8 cellular contexts compared by ENCODE assay signal in the genomic region with DNA sequence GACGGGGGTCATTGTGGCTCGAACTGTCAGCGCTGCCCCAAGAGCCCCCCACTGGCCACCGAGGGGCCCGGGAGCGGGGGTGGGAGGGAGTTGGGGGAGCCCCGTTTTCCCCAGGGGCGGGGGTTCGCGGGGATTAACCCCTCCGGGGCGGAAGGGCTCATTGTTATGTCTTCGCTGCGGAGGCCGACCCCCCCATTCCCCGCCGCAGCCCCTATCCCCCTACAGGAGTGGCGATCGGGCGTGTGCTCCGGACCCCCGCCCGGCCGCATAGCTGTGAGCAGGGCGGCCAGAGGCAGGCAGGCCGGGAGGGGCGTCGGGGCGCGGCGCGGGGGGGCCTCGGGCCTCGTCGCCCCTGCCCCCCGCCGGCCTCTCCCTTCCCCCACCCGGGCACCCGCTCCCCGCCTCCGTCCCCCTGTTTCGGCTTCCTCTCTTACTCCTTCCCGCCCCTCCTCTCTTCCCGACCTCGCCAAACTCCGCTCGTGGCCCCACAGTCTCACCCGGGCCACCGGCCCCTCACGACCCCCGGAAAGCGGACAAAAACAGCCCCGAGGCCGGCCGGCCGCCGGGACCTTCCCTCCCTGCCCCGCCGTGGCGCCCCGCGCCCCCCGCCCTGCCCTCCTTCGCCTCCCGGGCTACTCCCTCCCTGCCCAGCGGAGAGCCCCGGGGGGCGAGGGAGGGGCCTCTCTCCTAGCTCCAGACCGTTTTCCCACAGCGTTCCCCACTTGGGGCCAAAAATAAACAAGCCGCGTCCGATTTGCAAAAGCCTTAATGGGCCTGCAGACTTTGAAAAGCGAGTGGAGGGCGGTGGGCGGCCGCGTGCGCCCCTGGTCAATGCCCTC. TPM values are rescaled to one million over a fixed set of nuclear protein-coding genes. Genes with fewer than 3 reads are reported as not detected.
DNase-seq lines count a peak whose midpoint lies in the region; ATAC-seq and TF ChIP-seq lines count a peak whose summit lies in the region.

No MANE protein-coding gene starts in this region.

- H3K4me1 Mint-ChIP-seq in T-helper 1 cell treated with Interleukin-12 subunit alpha and Interleukin-12 subunit beta and Interleukin-4 antibody, amounts not matched to agents 30 μg/mL and 1 μg/mL, for 36 hours (ENCODE audit: low read depth): peaks cover 41% of the 10 kb centered on the region
- H3K4me1 Mint-ChIP-seq in stimulated activated naive CD8-positive, alpha-beta T cell treated with anti-CD3 and anti-CD28 coated beads, Interleukin-15, Interleukin-2, amounts not matched to agents 100 ng/mL and 50 ng/mL, for 24 hours (ENCODE audit: low read depth): peaks cover 52% of the 10 kb centered on the region

- H3K36me3 ChIP-seq in left lung: no peaks in the 10 kb centered on the region

- peaks cover 28% of the 10 kb centered on the region for H3K36me3 Mint-ChIP-seq in T-helper 1 cell treated with Interleukin-12 subunit alpha and Interleukin-12 subunit beta and Interleukin-4 antibody, amounts not matched to agents 30 μg/mL and 1 μg/mL, for 36 hours (ENCODE audit: low read depth)
- peaks cover 25% of the 10 kb centered on the region for H3K36me3 Mint-ChIP-seq in stimulated activated naive CD8-positive, alpha-beta T cell treated with anti-CD3 and anti-CD28 coated beads, Interleukin-15, Interleukin-2, amounts not matched to agents 100 ng/mL and 50 ng/mL, for 24 hours (ENCODE audit: low read depth)

- no peaks in the 10 kb centered on the region for H3K9me3 Mint-ChIP-seq in T-helper 1 cell treated with Interleukin-12 subunit alpha and Interleukin-12 subunit beta and Interleukin-4 antibody, amounts not matched to agents 30 μg/mL and 1 μg/mL, for 36 hours
- no peaks in the 10 kb centered on the region for H3K9me3 Mint-ChIP-seq in stimulated activated naive CD8-positive, alpha-beta T cell treated with anti-CD3 and anti-CD28 coated beads, Interleukin-15, Interleukin-2, amounts not matched to agents 100 ng/mL and 50 ng/mL, for 24 hours

- peak; percentile 40 to 57 for DNase-seq in NCI-H2081 (lab: John Stamatoyannopoulos, UW)
- no peak for DNase-seq in NCI-H2081 treated with DMSO at 0.1 percent for 48 hours (lab: John Stamatoyannopoulos, UW)
- peak; percentile 43 to 85 for DNase-seq in left lung
- DNase-seq in DMS153 treated with DMSO at 0.1 percent for 48 hours (lab: John Stamatoyannopoulos, UW; ENCODE audit: unreplicated experiment): no peak

- ATAC-seq in HG02938 (IDR thresholded peaks at IDR 0.05; ENCODE audit: unreplicated experiment) (peak; percentile 6), left lung (peak; percentile 12)

- intact Hi-C loops in left lung (cut with DNase I): no loop called here

- H3K4me3 Mint-ChIP-seq in T-helper 1 cell treated with Interleukin-12 subunit alpha and Interleukin-12 subunit beta and Interleukin-4 antibody, amounts not matched to agents 30 μg/mL and 1 μg/mL, for 36 hours: peak overlapping the region; percentile 94
- peak overlapping the region; percentile 88 for H3K4me3 Mint-ChIP-seq in stimulated activated naive CD8-positive, alpha-beta T cell treated with anti-CD3 and anti-CD28 coated beads, Interleukin-15, Interleukin-2, amounts not matched to agents 100 ng/mL and 50 ng/mL, for 24 hours

- H3K27ac Mint-ChIP-seq in T-helper 1 cell treated with Interleukin-12 subunit alpha and Interleukin-12 subunit beta and Interleukin-4 antibody, amounts not matched to agents 30 μg/mL and 1 μg/mL, for 36 hours: peak overlapping the region; percentile 93
- peak overlapping the region; percentile 95 for H3K27ac Mint-ChIP-seq in stimulated activated naive CD8-positive, alpha-beta T cell treated with anti-CD3 and anti-CD28 coated beads, Interleukin-15, Interleukin-2, amounts not matched to agents 100 ng/mL and 50 ng/mL, for 24 hours

- peaks cover 40% of the 10 kb centered on the region for H3K27me3 Mint-ChIP-seq in T-helper 1 cell treated with Interleukin-12 subunit alpha and Interleukin-12 subunit beta and Interleukin-4 antibody, amounts not matched to agents 30 μg/mL and 1 μg/mL, for 36 hours (ENCODE audit: low read depth)
- peaks cover 16% of the 10 kb centered on the region for H3K27me3 Mint-ChIP-seq in stimulated activated naive CD8-positive, alpha-beta T cell treated with anti-CD3 and anti-CD28 coated beads, Interleukin-15, Interleukin-2, amounts not matched to agents 100 ng/mL and 50 ng/mL, for 24 hours

- TF ChIP-seq CTCF in left lung (IDR thresholded peaks at IDR 0.05): no peak

- H3K27me3 ChIP-seq in left lung: no peaks in the 10 kb centered on the region

- H3K27ac ChIP-seq in cingulate gyrus (ENCODE audit: low read depth, low read length): peak overlapping the region; percentile 72
- H3K27ac ChIP-seq in left lung: peak overlapping the region; percentile 90 to 91

- H3K4me1 ChIP-seq in left lung: peaks cover 0 to 47% of the 10 kb centered on the region in 2 donors

- H3K9me3 ChIP-seq in left lung: no peaks in the 10 kb centered on the region

- peak overlapping the region; percentile 87 to 90 for H3K4me3 ChIP-seq in left lung

RNA-seq across cellular contexts. Expression of a gene that starts 0.8 kb away (rescaled TPM):
- total RNA-seq in left lung: 10 to 100 TPM; 89.1 to 96.9 TPM

Comparison
In these comparisons a context has a peak if more than half of its experiments do, and no peak if none do; other contexts are left out.
1. DNase-seq: peak in NCI-H2081 (2 of 2) and left lung (2 of 2); none in NCI-H2081 treated with DMSO at 0.1 percent for 48 hours (single experiment) and DMS153 treated with DMSO at 0.1 percent for 48 hours (single experiment).